1 cellular context compared by ENCODE assay signal in the genomic region with DNA sequence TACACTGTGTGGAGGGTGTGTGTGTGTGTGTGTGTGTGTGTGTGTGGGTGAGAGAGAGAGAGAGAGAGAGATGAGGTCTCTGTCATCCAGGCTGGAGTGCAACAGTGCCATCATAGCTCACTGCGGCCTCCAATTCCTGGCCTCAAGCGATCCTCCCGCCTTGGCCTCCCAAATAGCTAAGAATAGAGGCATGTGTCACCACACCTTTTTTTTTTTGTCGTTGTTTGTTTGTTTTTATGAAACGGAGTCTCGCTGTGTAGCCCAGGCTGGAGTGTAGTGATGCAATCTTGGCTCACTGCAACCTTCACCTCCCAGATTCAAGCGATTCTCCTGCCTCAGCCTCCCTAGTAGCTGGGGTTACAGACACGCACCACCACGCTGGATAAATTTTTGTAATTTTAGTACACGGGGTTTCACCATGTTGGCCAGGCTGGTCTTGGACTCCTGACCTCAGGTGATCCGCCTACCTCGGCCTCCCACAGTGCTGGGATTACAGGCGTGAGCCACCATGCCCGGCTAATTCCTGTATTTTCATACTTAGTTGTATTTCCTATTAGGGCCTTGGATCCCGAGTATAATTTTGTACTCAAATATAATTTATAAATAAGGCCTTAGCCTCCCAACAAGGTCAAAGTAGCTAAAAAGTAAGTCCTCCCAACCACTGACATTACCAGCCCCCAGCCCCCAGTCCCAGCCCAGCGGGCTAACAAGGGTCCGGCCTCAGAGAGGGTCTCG.
TF ChIP-seq lines count a peak whose summit lies in the region.
"Not testable (repeated sequence)": the region's sequence is repeated elsewhere in the genome, so short reads cannot be mapped to it uniquely, and the experiment has no call there.

No MANE protein-coding gene starts in this region.

TF ChIP-seq in HepG2, 621 proteins besides CTCF, POLR2A, EP300 and RAD21 (continued from another document):
- TF ChIP-seq, protein P1, sequence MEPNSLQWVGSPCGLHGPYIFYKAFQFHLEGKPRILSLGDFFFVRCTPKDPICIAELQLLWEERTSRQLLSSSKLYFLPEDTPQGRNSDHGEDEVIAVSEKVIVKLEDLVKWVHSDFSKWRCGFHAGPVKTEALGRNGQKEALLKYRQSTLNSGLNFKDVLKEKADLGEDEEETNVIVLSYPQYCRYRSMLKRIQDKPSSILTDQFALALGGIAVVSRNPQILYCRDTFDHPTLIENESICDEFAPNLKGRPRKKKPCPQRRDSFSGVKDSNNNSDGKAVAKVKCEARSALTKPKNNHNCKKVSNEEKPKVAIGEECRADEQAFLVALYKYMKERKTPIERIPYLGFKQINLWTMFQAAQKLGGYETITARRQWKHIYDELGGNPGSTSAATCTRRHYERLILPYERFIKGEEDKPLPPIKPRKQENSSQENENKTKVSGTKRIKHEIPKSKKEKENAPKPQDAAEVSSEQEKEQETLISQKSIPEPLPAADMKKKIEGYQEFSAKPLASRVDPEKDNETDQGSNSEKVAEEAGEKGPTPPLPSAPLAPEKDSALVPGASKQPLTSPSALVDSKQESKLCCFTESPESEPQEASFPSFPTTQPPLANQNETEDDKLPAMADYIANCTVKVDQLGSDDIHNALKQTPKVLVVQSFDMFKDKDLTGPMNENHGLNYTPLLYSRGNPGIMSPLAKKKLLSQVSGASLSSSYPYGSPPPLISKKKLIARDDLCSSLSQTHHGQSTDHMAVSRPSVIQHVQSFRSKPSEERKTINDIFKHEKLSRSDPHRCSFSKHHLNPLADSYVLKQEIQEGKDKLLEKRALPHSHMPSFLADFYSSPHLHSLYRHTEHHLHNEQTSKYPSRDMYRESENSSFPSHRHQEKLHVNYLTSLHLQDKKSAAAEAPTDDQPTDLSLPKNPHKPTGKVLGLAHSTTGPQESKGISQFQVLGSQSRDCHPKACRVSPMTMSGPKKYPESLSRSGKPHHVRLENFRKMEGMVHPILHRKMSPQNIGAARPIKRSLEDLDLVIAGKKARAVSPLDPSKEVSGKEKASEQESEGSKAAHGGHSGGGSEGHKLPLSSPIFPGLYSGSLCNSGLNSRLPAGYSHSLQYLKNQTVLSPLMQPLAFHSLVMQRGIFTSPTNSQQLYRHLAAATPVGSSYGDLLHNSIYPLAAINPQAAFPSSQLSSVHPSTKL (CRISPR knock-in tag; IDR thresholded peaks at IDR 0.05): peak; percentile 14; the same call in 1 of the 2 replicates
- TF ChIP-seq, protein P2, sequence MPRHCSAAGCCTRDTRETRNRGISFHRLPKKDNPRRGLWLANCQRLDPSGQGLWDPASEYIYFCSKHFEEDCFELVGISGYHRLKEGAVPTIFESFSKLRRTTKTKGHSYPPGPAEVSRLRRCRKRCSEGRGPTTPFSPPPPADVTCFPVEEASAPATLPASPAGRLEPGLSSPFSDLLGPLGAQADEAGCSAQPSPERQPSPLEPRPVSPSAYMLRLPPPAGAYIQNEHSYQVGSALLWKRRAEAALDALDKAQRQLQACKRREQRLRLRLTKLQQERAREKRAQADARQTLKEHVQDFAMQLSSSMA (CRISPR knock-in tag; IDR thresholded peaks at IDR 0.05): peak; percentile 7; the same call in 1 of the 2 replicates
- TF ChIP-seq KAT8 (CRISPR knock-in tag; IDR thresholded peaks at IDR 0.05) (peak; percentile 63), ZNF350 (CRISPR knock-in tag; IDR thresholded peaks at IDR 0.05; ENCODE audit: borderline replicate concordance, low read depth) (0 out of 2 replicates have a peak, but pooled peaks have one; percentile 52), NFIC (IDR thresholded peaks at IDR 0.05; ENCODE audit: low read length) (0 out of 2 replicates have a peak, but pooled peaks have one; percentile 9), FOXK1 (CRISPR knock-in tag; IDR thresholded peaks at IDR 0.05; ENCODE audit: borderline replicate concordance, low read depth) (0 out of 2 replicates have a peak, but pooled peaks have one; percentile 8), ZNF629 (CRISPR knock-in tag; conservative IDR thresholded peaks at IDR 0.05) (0 out of 2 replicates have a peak, but pooled peaks have one; percentile 16), ZNF225 (CRISPR knock-in tag; IDR thresholded peaks at IDR 0.05) (0 out of 2 replicates have a peak, but pooled peaks have one; percentile 10), MYNN (CRISPR knock-in tag; IDR thresholded peaks at IDR 0.05; ENCODE audit: low read depth) (0 out of 2 replicates have a peak, but pooled peaks have one; percentile 30), FOXP1 (CRISPR knock-in tag; IDR thresholded peaks at IDR 0.05) (peak; percentile 55; the same call in 1 of the 2 replicates), HINFP (CRISPR knock-in tag; IDR thresholded peaks at IDR 0.05; ENCODE audit: low read depth) (peak; percentile 15; the same call in 1 of the 2 replicates)
- TF ChIP-seq, protein P3, sequence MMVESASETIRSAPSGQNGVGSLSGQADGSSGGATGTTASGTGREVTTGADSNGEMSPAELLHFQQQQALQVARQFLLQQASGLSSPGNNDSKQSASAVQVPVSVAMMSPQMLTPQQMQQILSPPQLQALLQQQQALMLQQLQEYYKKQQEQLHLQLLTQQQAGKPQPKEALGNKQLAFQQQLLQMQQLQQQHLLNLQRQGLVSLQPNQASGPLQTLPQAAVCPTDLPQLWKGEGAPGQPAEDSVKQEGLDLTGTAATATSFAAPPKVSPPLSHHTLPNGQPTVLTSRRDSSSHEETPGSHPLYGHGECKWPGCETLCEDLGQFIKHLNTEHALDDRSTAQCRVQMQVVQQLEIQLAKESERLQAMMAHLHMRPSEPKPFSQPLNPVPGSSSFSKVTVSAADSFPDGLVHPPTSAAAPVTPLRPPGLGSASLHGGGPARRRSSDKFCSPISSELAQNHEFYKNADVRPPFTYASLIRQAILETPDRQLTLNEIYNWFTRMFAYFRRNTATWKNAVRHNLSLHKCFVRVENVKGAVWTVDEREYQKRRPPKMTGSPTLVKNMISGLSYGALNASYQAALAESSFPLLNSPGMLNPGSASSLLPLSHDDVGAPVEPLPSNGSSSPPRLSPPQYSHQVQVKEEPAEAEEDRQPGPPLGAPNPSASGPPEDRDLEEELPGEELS (CRISPR knock-in tag; IDR thresholded peaks at IDR 0.05): peak; percentile 61
- TF ChIP-seq, protein P4, sequence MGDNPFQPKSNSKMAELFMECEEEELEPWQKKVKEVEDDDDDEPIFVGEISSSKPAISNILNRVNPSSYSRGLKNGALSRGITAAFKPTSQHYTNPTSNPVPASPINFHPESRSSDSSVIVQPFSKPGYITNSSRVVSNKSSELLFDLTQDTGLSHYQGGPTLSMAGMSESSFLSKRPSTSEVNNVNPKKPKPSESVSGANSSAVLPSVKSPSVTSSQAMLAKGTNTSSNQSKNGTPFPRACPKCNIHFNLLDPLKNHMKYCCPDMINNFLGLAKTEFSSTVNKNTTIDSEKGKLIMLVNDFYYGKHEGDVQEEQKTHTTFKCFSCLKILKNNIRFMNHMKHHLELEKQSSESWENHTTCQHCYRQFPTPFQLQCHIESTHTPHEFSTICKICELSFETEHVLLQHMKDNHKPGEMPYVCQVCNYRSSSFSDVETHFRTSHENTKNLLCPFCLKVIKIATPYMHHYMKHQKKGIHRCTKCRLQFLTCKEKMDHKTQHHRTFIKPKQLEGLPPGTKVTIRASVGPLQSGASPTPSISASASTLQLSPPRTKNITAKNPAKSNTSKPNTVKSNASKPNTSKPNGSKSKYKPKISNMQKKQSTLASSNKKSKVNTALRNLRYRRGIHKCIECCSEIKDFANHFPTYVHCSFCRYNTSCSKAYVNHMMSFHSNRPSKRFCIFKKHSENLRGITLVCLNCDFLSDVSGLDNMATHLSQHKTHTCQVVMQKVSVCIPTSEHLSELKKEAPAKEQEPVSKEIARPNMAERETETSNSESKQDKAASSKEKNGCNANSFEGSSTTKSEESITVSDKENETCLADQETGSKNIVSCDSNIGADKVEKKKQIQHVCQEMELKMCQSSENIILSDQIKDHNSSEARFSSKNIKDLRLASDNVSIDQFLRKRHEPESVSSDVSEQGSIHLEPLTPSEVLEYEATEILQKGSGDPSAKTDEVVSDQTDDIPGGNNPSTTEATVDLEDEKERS (CRISPR knock-in tag; IDR thresholded peaks at IDR 0.05): peak; percentile 69; the same call in 1 of the 2 replicates
- not testable (repeated sequence) for TF ChIP-seq FOXP1 (IDR thresholded peaks at IDR 0.05)
